Comparison of ENCODE assay signal across 12 cellular contexts in the genomic region with DNA sequence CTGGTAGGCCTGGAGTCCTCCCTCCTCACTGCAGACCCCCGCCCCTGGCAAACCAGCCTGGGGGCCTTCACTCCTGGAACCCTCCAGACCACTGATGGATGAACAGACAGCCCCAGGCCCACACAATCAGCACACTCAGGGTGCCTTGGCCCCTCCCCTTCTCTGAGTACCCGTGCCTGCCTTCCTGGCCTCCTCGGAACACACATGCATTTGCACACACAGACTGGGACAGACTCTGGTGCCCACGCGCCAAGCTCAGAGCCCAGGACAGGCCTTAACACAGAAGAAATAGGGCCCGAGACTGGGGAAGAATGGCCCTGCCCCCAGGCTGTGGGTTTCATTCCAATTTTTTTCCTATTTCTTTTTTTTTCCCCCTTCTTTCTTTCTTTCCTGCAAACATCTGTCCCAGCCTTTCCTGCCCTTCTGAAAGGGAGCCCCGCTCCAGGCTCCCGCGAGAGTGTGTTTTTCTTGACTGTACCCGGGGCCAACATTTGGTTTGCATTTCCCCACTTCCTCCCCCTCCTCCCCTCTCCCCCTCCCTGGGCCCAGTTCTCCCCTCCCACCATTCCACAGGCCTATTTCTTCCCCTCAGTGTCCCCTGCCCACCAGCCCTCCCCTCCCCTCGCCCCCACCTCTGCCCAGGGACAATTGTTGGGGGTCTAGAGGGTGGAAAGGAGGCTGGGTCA. TPM values are rescaled to one million over a fixed set of nuclear protein-coding genes. Genes with fewer than 3 reads are reported as not detected.
DNase-seq lines count a peak whose midpoint lies in the region; ATAC-seq, FAIRE-seq and TF ChIP-seq lines count a peak whose summit lies in the region.
"Had no signal": no experiment of that assay in that cellular context is flagged by ENCODE, and none has a peak within 500 bp of the region (broad histone marks: within the 10 kb centered on the region; RNA-seq: fewer than 3 reads in every experiment).

No MANE protein-coding gene starts in this region.

- H3K9ac ChIP-seq in astrocyte (ENCODE audit: low read length), result peak overlapping the region; percentile 70

- H3K27ac ChIP-seq in astrocyte (ENCODE audit: low read depth, low read length) (peak overlapping the region; percentile 55), right atrium auricular region (peak overlapping the region; percentile 56 to 81), skin epidermis (peak overlapping the region in 20 of 21 experiments; percentile 60 to 90 (median 82))

- no peaks in the 10 kb centered on the region for H3K27me3 ChIP-seq in astrocyte (ENCODE audit: insufficient read depth, low read length)
- H3K27me3 ChIP-seq in right atrium auricular region, result no peaks in the 10 kb centered on the region

- peak; percentile 52 for DNase-seq in EL
- DNase-seq in astrocyte (ENCODE audit: low read depth), result peak; percentile 51
- DNase-seq in right atrium auricular region (ENCODE audit: low spot score), result no peak
- no peak for DNase-seq in activated CD8-positive, alpha-beta memory T cell treated with anti-CD3 and anti-CD28 coated beads for 24 hours
- DNase-seq in activated CD4-positive, alpha-beta T cell treated with anti-CD3 and anti-CD28 coated beads, Interleukin-2, amount 10 ng/mL, durations not matched to agents 24 days and 14 days, result no peak
- no peak for DNase-seq in activated CD8-positive, alpha-beta memory T cell treated with anti-CD3 and anti-CD28 coated beads, Interleukin-2, amount 10 ng/mL, durations not matched to agents 7 days and 5 days
- DNase-seq: DMS79 treated with DMSO at 0.1 percent for 48 hours, hippocampal formation, NCI-H2081 treated with DMSO at 0.1 percent for 48 hours, SIG-M5 had no signal

- H4K20me1 ChIP-seq in astrocyte (ENCODE audit: insufficient read depth, low read length), result peaks cover 21% of the 10 kb centered on the region

- peaks cover 2% of the 10 kb centered on the region for H3K27me3 Mint-ChIP-seq in astrocyte (ENCODE audit: low read depth, unreplicated experiment)
- peaks cover 8% of the 10 kb centered on the region for H3K27me3 Mint-ChIP-seq in activated CD4-positive, alpha-beta T cell treated with anti-CD3 and anti-CD28 coated beads, Interleukin-2, amount 10 ng/mL, durations not matched to agents 24 days and 14 days
- peaks cover 8% of the 10 kb centered on the region for H3K27me3 Mint-ChIP-seq in activated CD8-positive, alpha-beta memory T cell treated with anti-CD3 and anti-CD28 coated beads, Interleukin-2, amount 10 ng/mL, durations not matched to agents 7 days and 5 days

- H3K4me3 ChIP-seq in astrocyte (ENCODE audit: insufficient read depth, low read depth, low read length), result no peak overlapping the region
- peak overlapping the region; percentile 19 to 48 for H3K4me3 ChIP-seq in right atrium auricular region
- H3K4me3 ChIP-seq in skin epidermis, result peak overlapping the region in 3 of 7 experiments; percentile 21 to 40 (median 35)

- H3K4me3 Mint-ChIP-seq in astrocyte (ENCODE audit: unreplicated experiment), result peak overlapping the region; percentile 69
- H3K4me3 Mint-ChIP-seq in activated CD4-positive, alpha-beta T cell treated with anti-CD3 and anti-CD28 coated beads, Interleukin-2, amount 10 ng/mL, durations not matched to agents 24 days and 14 days, result no peak overlapping the region
- H3K4me3 Mint-ChIP-seq in activated CD8-positive, alpha-beta memory T cell treated with anti-CD3 and anti-CD28 coated beads, Interleukin-2, amount 10 ng/mL, durations not matched to agents 7 days and 5 days, result no peak overlapping the region

- H3K9me3 ChIP-seq in astrocyte (ENCODE audit: insufficient read depth, low read depth, low read length) (no peaks in the 10 kb centered on the region), right atrium auricular region (no peaks in the 10 kb centered on the region)

- peaks cover 4% of the 10 kb centered on the region for H3K36me3 Mint-ChIP-seq in astrocyte (ENCODE audit: low read depth, unreplicated experiment)
- no peaks in the 10 kb centered on the region for H3K36me3 Mint-ChIP-seq in activated CD4-positive, alpha-beta T cell treated with anti-CD3 and anti-CD28 coated beads, Interleukin-2, amount 10 ng/mL, durations not matched to agents 24 days and 14 days (ENCODE audit: low read depth)
- H3K36me3 Mint-ChIP-seq in activated CD8-positive, alpha-beta memory T cell treated with anti-CD3 and anti-CD28 coated beads, Interleukin-2, amount 10 ng/mL, durations not matched to agents 7 days and 5 days, result no peaks in the 10 kb centered on the region

- peak overlapping the region; percentile 40 for H2AFZ ChIP-seq in astrocyte (ENCODE audit: low read depth, low read length)

- ATAC-seq in HG03571 (IDR thresholded peaks at IDR 0.05; ENCODE audit: unreplicated experiment), result no peak
- ATAC-seq in activated CD8-positive, alpha-beta memory T cell treated with anti-CD3 and anti-CD28 coated beads, Interleukin-2, amount 10 ng/mL, durations not matched to agents 7 days and 5 days, result no peak

- peaks cover 2% of the 10 kb centered on the region for H3K9me3 Mint-ChIP-seq in astrocyte (ENCODE audit: unreplicated experiment)
- no peaks in the 10 kb centered on the region for H3K9me3 Mint-ChIP-seq in activated CD4-positive, alpha-beta T cell treated with anti-CD3 and anti-CD28 coated beads, Interleukin-2, amount 10 ng/mL, durations not matched to agents 24 days and 14 days
- H3K9me3 Mint-ChIP-seq in activated CD8-positive, alpha-beta memory T cell treated with anti-CD3 and anti-CD28 coated beads, Interleukin-2, amount 10 ng/mL, durations not matched to agents 7 days and 5 days (ENCODE audit: low read depth), result no peaks in the 10 kb centered on the region

- CTCF ChIA-PET in activated CD8-positive, alpha-beta memory T cell treated with anti-CD3 and anti-CD28 coated beads, Interleukin-2, amount 10 ng/mL, durations not matched to agents 7 days and 5 days (lab: Charles Lee), result interaction anchor here (1.1 kb wide), 1 partner anchor 10 kb away, joined by 4 read pairs; no protein-coding TSS in a partner anchor

- TF ChIP-seq CTCF in astrocyte (IDR thresholded peaks at IDR 0.05; ENCODE audit: insufficient read depth, low read depth, low read length) (no peak), right atrium auricular region (IDR thresholded peaks at IDR 0.05) (no peak)

- intact Hi-C loops in activated CD4-positive, alpha-beta T cell treated with anti-CD3 and anti-CD28 coated beads, Interleukin-2, amount 10 ng/mL, durations not matched to agents 24 days and 14 days (cut with micrococcal nuclease), result no loop called here

- peak overlapping the region; percentile 89 for H3K4me2 ChIP-seq in astrocyte (ENCODE audit: low read length)

- H3K4me1 Mint-ChIP-seq in astrocyte (ENCODE audit: low read depth, unreplicated experiment), result peaks cover 55% of the 10 kb centered on the region
- peaks cover 6% of the 10 kb centered on the region for H3K4me1 Mint-ChIP-seq in activated CD4-positive, alpha-beta T cell treated with anti-CD3 and anti-CD28 coated beads, Interleukin-2, amount 10 ng/mL, durations not matched to agents 24 days and 14 days
- H3K4me1 Mint-ChIP-seq in activated CD8-positive, alpha-beta memory T cell treated with anti-CD3 and anti-CD28 coated beads, Interleukin-2, amount 10 ng/mL, durations not matched to agents 7 days and 5 days, result no peaks in the 10 kb centered on the region

- H3K36me3 ChIP-seq in astrocyte (ENCODE audit: insufficient read depth, low read length), result no peaks in the 10 kb centered on the region
- H3K36me3 ChIP-seq in right atrium auricular region, result no peaks in the 10 kb centered on the region

- peaks cover 60% of the 10 kb centered on the region for H3K4me1 ChIP-seq in astrocyte (ENCODE audit: insufficient read depth, low read length)
- H3K4me1 ChIP-seq in right atrium auricular region, result peaks cover 0 to 27% of the 10 kb centered on the region in 2 donors

- FAIRE-seq in astrocyte (lab: Jason Lieb, UNC), result no peak

- peak overlapping the region; percentile 66 for H3K27ac Mint-ChIP-seq in astrocyte (ENCODE audit: unreplicated experiment)
- H3K27ac Mint-ChIP-seq in activated CD4-positive, alpha-beta T cell treated with anti-CD3 and anti-CD28 coated beads, Interleukin-2, amount 10 ng/mL, durations not matched to agents 24 days and 14 days, result no peak overlapping the region
- no peak overlapping the region for H3K27ac Mint-ChIP-seq in activated CD8-positive, alpha-beta memory T cell treated with anti-CD3 and anti-CD28 coated beads, Interleukin-2, amount 10 ng/mL, durations not matched to agents 7 days and 5 days

- H3K79me2 ChIP-seq in astrocyte (ENCODE audit: insufficient read depth, low read length), result peaks cover 40% of the 10 kb centered on the region

RNA-seq across cellular contexts. Expression of a gene that starts 0.6 kb away (rescaled TPM):
- 219 and 264 TPM in 2 replicates for total RNA-seq in astrocyte
- 100 to 1,000 TPM; 393 to 720 TPM for total RNA-seq in right atrium auricular region
- 0.70 and 1.3 TPM in 2 replicates for total RNA-seq in activated CD4-positive, alpha-beta T cell treated with anti-CD3 and anti-CD28 coated beads, Interleukin-2, amount 10 ng/mL, durations not matched to agents 24 days and 14 days
- 1 to 10 TPM; 1.4 to 4.4 TPM for total RNA-seq in activated CD8-positive, alpha-beta memory T cell treated with anti-CD3 and anti-CD28 coated beads, Interleukin-2, amount 10 ng/mL, durations not matched to agents 7 days and 5 days

Comparison
In these comparisons a context has a peak if more than half of its experiments do, and no peak if none do; other contexts are left out.
1. DNase-seq: peak in EL (single experiment) and astrocyte (single experiment); none in right atrium auricular region (single experiment), activated CD8-positive, alpha-beta memory T cell treated with anti-CD3 and anti-CD28 coated beads for 24 hours (single experiment), activated CD4-positive, alpha-beta T cell treated with anti-CD3 and anti-CD28 coated beads, Interleukin-2, amount 10 ng/mL, durations not matched to agents 24 days and 14 days (single experiment) and activated CD8-positive, alpha-beta memory T cell treated with anti-CD3 and anti-CD28 coated beads, Interleukin-2, amount 10 ng/mL, durations not matched to agents 7 days and 5 days (single experiment).
2. RNA of a gene that starts 0.6 kb away (total RNA-seq): 393 to 720 TPM in right atrium auricular region and 219 to 264 TPM in astrocyte; 1.4 to 4.4 TPM in activated CD8-positive, alpha-beta memory T cell treated with anti-CD3 and anti-CD28 coated beads, Interleukin-2, amount 10 ng/mL, durations not matched to agents 7 days and 5 days and 0.70 to 1.3 TPM in activated CD4-positive, alpha-beta T cell treated with anti-CD3 and anti-CD28 coated beads, Interleukin-2, amount 10 ng/mL, durations not matched to agents 24 days and 14 days; every median in the first group is over 10 times any median in the second.
3. Peak in every context shown above with its lines, with median percentiles within 50 percentile points of each other: H3K27ac ChIP-seq.